In genomic region chr14:96275182-96276112, GRCh38 we compare ENCODE assay signal across 8 cellular contexts. TPM values are rescaled to one million over a fixed set of nuclear protein-coding genes. Genes with fewer than 3 reads are reported as not detected.
A peak's percentile ranks its signal among the peaks of the same experiment; 100 is the strongest.
DNase-seq lines count a peak whose midpoint lies in the region; ATAC-seq, FAIRE-seq and TF ChIP-seq lines count a peak whose summit lies in the region.

No MANE protein-coding gene starts in this region.

- peak overlapping the region; percentile 18 for H3K4me2 ChIP-seq in trophoblast cell (ENCODE audit: low read length)

- H4K12ac ChIP-seq in trophoblast cell (ENCODE audit: low read depth, low read length) = no peak overlapping the region

- H3K27ac ChIP-seq in gastroesophageal sphincter (peak overlapping the region in 3 of 4 donors; percentile 9 to 36 (median 26)), trophoblast cell (ENCODE audit: low read depth, low read length) (peak overlapping the region; percentile 43), transverse colon (peak overlapping the region; percentile 13 to 58 (median 33))

- H3K79me1 ChIP-seq in trophoblast cell (ENCODE audit: low read length) = peaks cover 60% of the 10 kb centered on the region

- H4K91ac ChIP-seq in trophoblast cell (ENCODE audit: low read depth, low read length) = peak overlapping the region; percentile 93

- DNase-seq in D341Med (ENCODE audit: low spot score) = peak; percentile 86
- peak; percentile 53 for DNase-seq in HuH-7.5 (ENCODE audit: low spot score)
- DNase-seq in RPMI7951 (ENCODE audit: low read depth) = peak; percentile 66
- DNase-seq in activated effector memory CD4-positive, alpha-beta T cell treated with anti-CD3 and anti-CD28 coated beads, Interleukin-2, amount 50 U/mL, for 16 hours = peak; percentile 89
- peak; percentile 45 to 78 for DNase-seq in trophoblast cell
- DNase-seq in transverse colon = peak; percentile 75
- DNase-seq in RCC 7860 (ENCODE audit: low spot score) = no peak

- TF ChIP-seq POLR2A in gastroesophageal sphincter (IDR thresholded peaks at IDR 0.05) (no peak), transverse colon (IDR thresholded peaks at IDR 0.05) (no peak)

- no peak overlapping the region for H3K9ac ChIP-seq in trophoblast cell (ENCODE audit: low read length)

- peak overlapping the region; percentile 61 for H2BK12ac ChIP-seq in trophoblast cell (ENCODE audit: low read length)

- no peak for FAIRE-seq in RCC 7860 (lab: Jason Lieb, UNC)

- H3K14ac ChIP-seq in trophoblast cell (ENCODE audit: low read length) = peak overlapping the region; percentile 33

- H3K18ac ChIP-seq in trophoblast cell (ENCODE audit: low read length) = no peak overlapping the region

- H3K9me3 ChIP-seq in gastroesophageal sphincter (peaks cover 0 to 36% (median 0%) of the 10 kb centered on the region in 3 donors), trophoblast cell (ENCODE audit: insufficient read depth, low read depth, low read length) (peaks cover 3% of the 10 kb centered on the region), transverse colon (peaks cover 7% of the 10 kb centered on the region in 2 donors)

- H3K4me1 ChIP-seq in gastroesophageal sphincter = peaks cover 0 to 19% (median 9%) of the 10 kb centered on the region in 3 donors
- H3K4me1 ChIP-seq in trophoblast cell (ENCODE audit: control insufficient read depth in 1 of 2, insufficient read depth in 2 of 2, low read length in 2 of 2) = peaks cover 28 to 30% of the 10 kb centered on the region in 2 experiments
- H3K4me1 ChIP-seq in transverse colon = peaks cover 4 to 13% (median 5%) of the 10 kb centered on the region in 4 donors

- TF ChIP-seq CTCF in gastroesophageal sphincter (IDR thresholded peaks at IDR 0.05) (peak; percentile 90 to 98 (median 94)), transverse colon (IDR thresholded peaks at IDR 0.05) (peak; percentile 95 to 97 (median 96))

- WGBS in gastroesophageal sphincter (ENCODE audit: low coverage in 1 of 2), 2 donors = 3 to 4% methylated on average over 12 to 13 of the region's 16 CpGs
- no CpG with 5 or more reads among the region's 16 CpGs for WGBS in trophoblast cell (ENCODE audit: extremely low coverage, insufficient coverage, insufficient read length)
- 17 to 18% methylated on average over 5 to 16 of the region's 16 CpGs for WGBS in transverse colon (ENCODE audit: low coverage in 1 of 2), 2 donors

- H3K23ac ChIP-seq in trophoblast cell (ENCODE audit: low read length) = no peak overlapping the region

- ATAC-seq in gastroesophageal sphincter = peak; percentile 54

- H3K4ac ChIP-seq in trophoblast cell (ENCODE audit: low read depth, low read length) = peak overlapping the region; percentile 41

- H4K8ac ChIP-seq in trophoblast cell (ENCODE audit: low read depth, low read length) = peak overlapping the region; percentile 57

- H3K36me3 ChIP-seq in gastroesophageal sphincter = peaks cover 0 to 5% of the 10 kb centered on the region in 2 donors
- peaks cover 0 to 5% of the 10 kb centered on the region in 2 experiments for H3K36me3 ChIP-seq in trophoblast cell (ENCODE audit: control insufficient read depth in 1 of 2, insufficient read depth in 2 of 2, low read length in 2 of 2)
- H3K36me3 ChIP-seq in transverse colon = no peaks in the 10 kb centered on the region

- in situ Hi-C loops in transverse colon (cut with MboI; ENCODE audit: low pct_ligation_motif_present in 1 of 4, low pct_unique_long_range_greater_than_20kb in 1 of 4, low sequenced_read_pairs in 3 of 4) = loop anchor here in 3 of 4 donors (5.0 to 25.0 kb wide), 3 partner anchors 178 to 271 kb away; no protein-coding TSS in a partner anchor

- H3K79me2 ChIP-seq in trophoblast cell (ENCODE audit: control insufficient read depth, insufficient read depth, low read length, poor library complexity) = peaks cover 9% of the 10 kb centered on the region

- peak overlapping the region; percentile 86 for H2BK120ac ChIP-seq in trophoblast cell (ENCODE audit: insufficient read depth, low read length, poor library complexity)

- no peak overlapping the region for H2AFZ ChIP-seq in trophoblast cell (ENCODE audit: insufficient read depth, low read length, poor library complexity)

- no peak overlapping the region for H3K4me3 ChIP-seq in gastroesophageal sphincter
- no peak overlapping the region for H3K4me3 ChIP-seq in trophoblast cell (ENCODE audit: low read depth, low read length)
- H3K4me3 ChIP-seq in transverse colon = no peak overlapping the region

- intact Hi-C loops in transverse colon (cut with DNase I; ENCODE audit: low total_unique reads) = loop anchor here (2.0 kb wide), 1 partner anchor 175 kb away; no protein-coding TSS in a partner anchor

- peak overlapping the region; percentile 83 for H2BK5ac ChIP-seq in trophoblast cell (ENCODE audit: low read depth, low read length, poor library complexity)

- no peak overlapping the region for H2AK5ac ChIP-seq in trophoblast cell (ENCODE audit: low read length)

- H3K27me3 ChIP-seq in gastroesophageal sphincter (no peaks in the 10 kb centered on the region), trophoblast cell (ENCODE audit: insufficient read depth, low read length) (no peaks in the 10 kb centered on the region), transverse colon (no peaks in the 10 kb centered on the region)

- TF ChIP-seq EP300 in gastroesophageal sphincter (IDR thresholded peaks at IDR 0.05) = no peak
- TF ChIP-seq EP300 in transverse colon (IDR thresholded peaks at IDR 0.05; ENCODE audit: low read depth) = no peak

RNA-seq across cellular contexts. Expression of gene BDKRB1, which starts 19.4 kb away (rescaled TPM):
- 7.1 and 9.2 TPM in 2 replicates for total RNA-seq in RPMI7951 (2014; rRNA removed; shearing (Covaris generic))
- total RNA-seq in gastroesophageal sphincter (1 to 10 TPM in 2 of 4 donors, under 1 TPM in 1, not detected in 1; 0.50 to 7.9 (median 1.2) TPM), transverse colon (1 to 10 TPM; 1.1 to 4.4 (median 2.3) TPM)
- polyA plus RNA-seq in trophoblast cell (2013) = 6.0 and 6.4 TPM in 2 replicates
